29 cellular contexts compared by ENCODE assay signal in genomic region chr2:16927398-16927797, GRCh38.
"Had no signal": no experiment of that assay in that cellular context is flagged by ENCODE, and none has a peak within 500 bp of the region (broad histone marks: within the 10 kb centered on the region; RNA-seq: fewer than 3 reads in every experiment).

No MANE protein-coding gene starts in this region.

- ATAC-seq: natural killer cell; psoas muscle; right lobe of liver; stimulated activated memory B cell treated with anti-CD40 and anti-IgM and Interleukin-4, amounts not matched to agents 10 μg/mL and 1 μg/mL and 100 μg/mL, for 72 hours; stimulated activated naive CD8-positive, alpha-beta T cell treated with anti-CD3 and anti-CD28 coated beads, Interleukin-15, amount 100 ng/mL, for 72 hours; stimulated activated naive CD8-positive, alpha-beta T cell treated with anti-CD3 and anti-CD28 coated beads, Interleukin-15, Interleukin-2, amounts not matched to agents 100 U/mL and 50 U/mL, for 24 hours had no signal

- DNase-seq: natural killer cell; occipital lobe; ovary; posterior cingulate gyrus; psoas muscle; right cardiac atrium; right lobe of liver; sigmoid colon; small intestine; stimulated activated CD4-positive, alpha-beta T cell treated with anti-CD3 and anti-CD28 coated beads, Interleukin-15, amount 100 ng/mL, for 24 hours; stimulated activated CD4-positive, alpha-beta T cell treated with anti-CD3 and anti-CD28 coated beads, Interleukin-2, amount 100 ng/mL, for 24 hours; stimulated activated CD4-positive, alpha-beta T cell treated with anti-CD3 and anti-CD28 coated beads, Interleukin-2, amount 100 ng/mL, for 48 hours; stimulated activated CD4-positive, alpha-beta T cell treated with anti-CD3 and anti-CD28 coated beads, Interleukin-4, amount 100 ng/mL, for 4 hours; stimulated activated CD8-positive, alpha-beta memory T cell treated with anti-CD3 and anti-CD28 coated beads, Interleukin-4, amount 100 ng/mL, for 48 hours; stimulated activated naive CD4-positive, alpha-beta T cell; stimulated activated naive CD8-positive, alpha-beta T cell treated with anti-CD3 and anti-CD28 coated beads, Interleukin-15, amount 100 ng/mL, for 72 hours; stimulated activated naive CD8-positive, alpha-beta T cell treated with anti-CD3 and anti-CD28 coated beads, Interleukin-15, Interleukin-2, amounts not matched to agents 100 U/mL and 50 U/mL, for 24 hours; substantia nigra; testis; upper lobe of left lung had no signal

- H3K4me3 Mint-ChIP-seq: natural killer cell; nephron; neural progenitor cell; stimulated activated memory B cell treated with anti-CD40 and anti-IgM and Interleukin-4, amounts not matched to agents 10 μg/mL and 1 μg/mL and 100 μg/mL, for 72 hours; stimulated activated naive CD8-positive, alpha-beta T cell treated with anti-CD3 and anti-CD28 coated beads, Interleukin-15, amount 100 ng/mL, for 72 hours had no signal

- H3K79me2 ChIP-seq: parathyroid adenoma had no signal

- H3K36me3 Mint-ChIP-seq: natural killer cell, neural progenitor cell had no signal

- H3K27ac ChIP-seq: neural progenitor cell, ovary, parathyroid adenoma, psoas muscle, right lobe of liver, sigmoid colon, suprapubic skin, testis, tibial nerve, upper lobe of left lung, vagina had no signal

- H3K4me1 ChIP-seq: neural progenitor cell, parathyroid adenoma, psoas muscle, right lobe of liver, sigmoid colon, suprapubic skin, testis, tibial nerve, upper lobe of left lung, vagina had no signal

- H3K36me3 ChIP-seq: neural progenitor cell, ovary, right lobe of liver, sigmoid colon, suprapubic skin, tibial nerve, upper lobe of left lung, vagina had no signal

- H3K27me3 ChIP-seq: neural progenitor cell, ovary, right lobe of liver, sigmoid colon, suprapubic skin, testis, tibial nerve, upper lobe of left lung, vagina had no signal

- H3K9me3 ChIP-seq: ovary, psoas muscle, right lobe of liver, sigmoid colon, suprapubic skin, testis, tibial nerve, vagina had no signal

- H2AFZ ChIP-seq: neural progenitor cell, parathyroid adenoma had no signal

- H3K4me1 Mint-ChIP-seq: natural killer cell; nephron; stimulated activated memory B cell treated with anti-CD40 and anti-IgM and Interleukin-4, amounts not matched to agents 10 μg/mL and 1 μg/mL and 100 μg/mL, for 72 hours; stimulated activated naive CD8-positive, alpha-beta T cell treated with anti-CD3 and anti-CD28 coated beads, Interleukin-15, amount 100 ng/mL, for 72 hours had no signal

- H3K27me3 Mint-ChIP-seq: progenitor cell of endocrine pancreas; stimulated activated memory B cell treated with anti-CD40 and anti-IgM and Interleukin-4, amounts not matched to agents 10 μg/mL and 1 μg/mL and 100 μg/mL, for 72 hours; stimulated activated naive CD8-positive, alpha-beta T cell treated with anti-CD3 and anti-CD28 coated beads, Interleukin-15, amount 100 ng/mL, for 72 hours had no signal

- FAIRE-seq: small intestine, urothelium cell line had no signal

- H3K4me3 ChIP-seq: neural progenitor cell, ovary, psoas muscle, right lobe of liver, sigmoid colon, suprapubic skin, testis, tibial nerve, upper lobe of left lung, vagina had no signal

- H3K9ac ChIP-seq: neural progenitor cell, parathyroid adenoma had no signal

- H3K27ac Mint-ChIP-seq: natural killer cell; nephron; neural progenitor cell; progenitor cell of endocrine pancreas; stimulated activated memory B cell treated with anti-CD40 and anti-IgM and Interleukin-4, amounts not matched to agents 10 μg/mL and 1 μg/mL and 100 μg/mL, for 72 hours; stimulated activated naive CD8-positive, alpha-beta T cell treated with anti-CD3 and anti-CD28 coated beads, Interleukin-15, amount 100 ng/mL, for 72 hours had no signal

- H3K4me2 ChIP-seq: neural progenitor cell had no signal
